In the genomic region with DNA sequence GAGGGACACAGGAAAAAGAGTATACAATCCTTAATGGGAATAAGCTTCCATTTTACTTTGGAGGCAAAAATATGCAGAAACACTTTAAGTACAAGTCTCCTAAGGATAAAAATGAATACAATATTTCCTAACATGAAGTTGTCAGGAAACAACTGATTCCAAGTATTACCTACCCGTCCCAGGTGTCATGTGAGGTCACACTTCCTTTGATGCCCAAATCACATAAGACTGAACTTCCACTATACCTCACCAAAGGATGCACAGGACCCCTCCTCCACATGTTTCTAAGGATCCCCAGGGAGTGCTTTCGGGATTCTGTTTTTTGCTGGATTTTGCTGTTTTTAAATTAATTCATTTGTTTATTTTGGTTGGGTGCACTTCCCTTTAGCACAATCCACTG, we compare ENCODE assay signal across 6 cellular contexts.
"Had no signal": no experiment of that assay in that cellular context is flagged by ENCODE, and none has a peak within 500 bp of the region (broad histone marks: within the 10 kb centered on the region; RNA-seq: fewer than 3 reads in every experiment).

No MANE protein-coding gene starts in this region.

- ATAC-seq: HepG2, K562 had no signal

- DNase-seq: IMR-90, KBM-7, KG1 had no signal

- FAIRE-seq: HepG2, HTR-8/SVneo, K562 had no signal
